Comparison of ENCODE assay signal across 1 cellular context in genomic region chr11:95231126-95231880, GRCh38.
TF ChIP-seq lines count a peak whose summit lies in the region.

Gene SESN3 (minus strand): TSS chr11:95231202. CDS start chr11:95230860, 342 bp downstream.

TF ChIP-seq in GM23338, 12 proteins besides CTCF, POLR2A, EP300 and RAD21 (continued from another document):
- TF ChIP-seq, protein P1, sequence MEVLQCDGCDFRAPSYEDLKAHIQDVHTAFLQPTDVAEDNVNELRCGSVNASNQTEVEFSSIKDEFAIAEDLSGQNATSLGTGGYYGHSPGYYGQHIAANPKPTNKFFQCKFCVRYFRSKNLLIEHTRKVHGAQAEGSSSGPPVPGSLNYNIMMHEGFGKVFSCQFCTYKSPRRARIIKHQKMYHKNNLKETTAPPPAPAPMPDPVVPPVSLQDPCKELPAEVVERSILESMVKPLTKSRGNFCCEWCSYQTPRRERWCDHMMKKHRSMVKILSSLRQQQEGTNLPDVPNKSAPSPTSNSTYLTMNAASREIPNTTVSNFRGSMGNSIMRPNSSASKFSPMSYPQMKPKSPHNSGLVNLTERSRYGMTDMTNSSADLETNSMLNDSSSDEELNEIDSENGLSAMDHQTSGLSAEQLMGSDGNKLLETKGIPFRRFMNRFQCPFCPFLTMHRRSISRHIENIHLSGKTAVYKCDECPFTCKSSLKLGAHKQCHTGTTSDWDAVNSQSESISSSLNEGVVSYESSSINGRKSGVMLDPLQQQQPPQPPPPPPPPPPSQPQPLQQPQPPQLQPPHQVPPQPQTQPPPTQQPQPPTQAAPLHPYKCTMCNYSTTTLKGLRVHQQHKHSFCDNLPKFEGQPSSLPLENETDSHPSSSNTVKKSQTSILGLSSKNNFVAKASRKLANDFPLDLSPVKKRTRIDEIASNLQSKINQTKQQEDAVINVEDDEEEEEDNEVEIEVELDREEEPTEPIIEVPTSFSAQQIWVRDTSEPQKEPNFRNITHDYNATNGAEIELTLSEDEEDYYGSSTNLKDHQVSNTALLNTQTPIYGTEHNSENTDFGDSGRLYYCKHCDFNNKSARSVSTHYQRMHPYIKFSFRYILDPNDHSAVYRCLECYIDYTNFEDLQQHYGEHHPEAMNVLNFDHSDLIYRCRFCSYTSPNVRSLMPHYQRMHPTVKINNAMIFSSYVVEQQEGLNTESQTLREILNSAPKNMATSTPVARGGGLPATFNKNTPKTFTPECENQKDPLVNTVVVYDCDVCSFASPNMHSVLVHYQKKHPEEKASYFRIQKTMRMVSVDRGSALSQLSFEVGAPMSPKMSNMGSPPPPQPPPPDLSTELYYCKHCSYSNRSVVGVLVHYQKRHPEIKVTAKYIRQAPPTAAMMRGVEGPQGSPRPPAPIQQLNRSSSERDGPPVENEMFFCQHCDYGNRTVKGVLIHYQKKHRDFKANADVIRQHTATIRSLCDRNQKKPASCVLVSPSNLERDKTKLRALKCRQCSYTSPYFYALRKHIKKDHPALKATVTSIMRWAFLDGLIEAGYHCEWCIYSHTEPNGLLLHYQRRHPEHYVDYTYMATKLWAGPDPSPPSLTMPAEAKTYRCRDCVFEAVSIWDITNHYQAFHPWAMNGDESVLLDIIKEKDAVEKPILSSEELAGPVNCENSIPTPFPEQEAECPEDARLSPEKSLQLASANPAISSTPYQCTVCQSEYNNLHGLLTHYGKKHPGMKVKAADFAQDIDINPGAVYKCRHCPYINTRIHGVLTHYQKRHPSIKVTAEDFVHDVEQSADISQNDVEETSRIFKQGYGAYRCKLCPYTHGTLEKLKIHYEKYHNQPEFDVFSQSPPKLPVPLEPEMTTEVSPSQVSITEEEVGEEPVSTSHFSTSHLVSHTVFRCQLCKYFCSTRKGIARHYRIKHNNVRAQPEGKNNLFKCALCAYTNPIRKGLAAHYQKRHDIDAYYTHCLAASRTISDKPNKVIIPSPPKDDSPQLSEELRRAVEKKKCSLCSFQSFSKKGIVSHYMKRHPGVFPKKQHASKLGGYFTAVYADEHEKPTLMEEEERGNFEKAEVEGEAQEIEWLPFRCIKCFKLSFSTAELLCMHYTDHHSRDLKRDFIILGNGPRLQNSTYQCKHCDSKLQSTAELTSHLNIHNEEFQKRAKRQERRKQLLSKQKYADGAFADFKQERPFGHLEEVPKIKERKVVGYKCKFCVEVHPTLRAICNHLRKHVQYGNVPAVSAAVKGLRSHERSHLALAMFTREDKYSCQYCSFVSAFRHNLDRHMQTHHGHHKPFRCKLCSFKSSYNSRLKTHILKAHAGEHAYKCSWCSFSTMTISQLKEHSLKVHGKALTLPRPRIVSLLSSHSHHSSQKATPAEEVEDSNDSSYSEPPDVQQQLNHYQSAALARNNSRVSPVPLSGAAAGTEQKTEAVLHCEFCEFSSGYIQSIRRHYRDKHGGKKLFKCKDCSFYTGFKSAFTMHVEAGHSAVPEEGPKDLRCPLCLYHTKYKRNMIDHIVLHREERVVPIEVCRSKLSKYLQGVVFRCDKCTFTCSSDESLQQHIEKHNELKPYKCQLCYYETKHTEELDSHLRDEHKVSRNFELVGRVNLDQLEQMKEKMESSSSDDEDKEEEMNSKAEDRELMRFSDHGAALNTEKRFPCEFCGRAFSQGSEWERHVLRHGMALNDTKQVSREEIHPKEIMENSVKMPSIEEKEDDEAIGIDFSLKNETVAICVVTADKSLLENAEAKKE (CRISPR knock-in tag; IDR thresholded peaks at IDR 0.05), result no peak
